In genomic region chr9:134374301-134375010, GRCh38 we compare ENCODE assay signal across 10 cellular contexts. TPM values are rescaled to one million over a fixed set of nuclear protein-coding genes. Genes with fewer than 3 reads are reported as not detected.
A peak's percentile ranks its signal among the peaks of the same experiment; 100 is the strongest.
DNase-seq lines count a peak whose midpoint lies in the region; ATAC-seq and TF ChIP-seq lines count a peak whose summit lies in the region.
"Had no signal": no experiment of that assay in that cellular context is flagged by ENCODE, and none has a peak within 500 bp of the region (broad histone marks: within the 10 kb centered on the region; RNA-seq: fewer than 3 reads in every experiment).

No MANE protein-coding gene starts in this region.

- H3K4me3 ChIP-seq in CD8-positive, alpha-beta T cell (ENCODE audit: low read depth, low read length), result no peak overlapping the region
- peak overlapping the region; percentile 45 for H3K4me3 ChIP-seq in left ventricle myocardium inferior

- H3K9me3 Mint-ChIP-seq in CD8-positive, alpha-beta T cell, result no peaks in the 10 kb centered on the region
- no peaks in the 10 kb centered on the region for H3K9me3 Mint-ChIP-seq in progenitor cell of endocrine pancreas (ENCODE audit: low read depth)

- intact Hi-C loops in CD8-positive, alpha-beta T cell (cut with DNase I, micrococcal nuclease), result no loop called here
- intact Hi-C loops in left ventricle myocardium inferior (cut with micrococcal nuclease), result no loop called here

- H3K4me1 ChIP-seq in CD8-positive, alpha-beta T cell (ENCODE audit: insufficient read depth, low read length), result peaks cover 4% of the 10 kb centered on the region
- H3K4me1 ChIP-seq in left ventricle myocardium inferior, result peaks cover 100% of the 10 kb centered on the region

- H3K4me3 Mint-ChIP-seq in CD8-positive, alpha-beta T cell, result no peak overlapping the region
- no peak overlapping the region for H3K4me3 Mint-ChIP-seq in progenitor cell of endocrine pancreas (ENCODE audit: low read depth)

- no peak for TF ChIP-seq CTCF in CD8-positive, alpha-beta T cell (IDR thresholded peaks at IDR 0.05)
- TF ChIP-seq CTCF in left ventricle myocardium inferior (IDR thresholded peaks at IDR 0.05; ENCODE audit: borderline replicate concordance) (no peak), progenitor cell of endocrine pancreas (IDR thresholded peaks at IDR 0.05; ENCODE audit: unreplicated experiment) (no peak)

- no peaks in the 10 kb centered on the region for H3K9me3 ChIP-seq in CD8-positive, alpha-beta T cell (ENCODE audit: low read length)
- H3K9me3 ChIP-seq in left ventricle myocardium inferior (replicated peaks), result no peaks in the 10 kb centered on the region

- CTCF ChIA-PET in CD8-positive, alpha-beta T cell (lab: Charles Lee), result interaction anchor here (1.4 to 1.5 kb wide), 2 partner anchors 68 to 69 kb away, joined by 3 to 4 read pairs; no protein-coding TSS in a partner anchor
- CTCF ChIA-PET in HEK293T (lab: Yijun Ruan, JAX), result no interaction called here

- no peaks in the 10 kb centered on the region for H3K27me3 ChIP-seq in CD8-positive, alpha-beta T cell (ENCODE audit: insufficient read depth, low read length)
- no peaks in the 10 kb centered on the region for H3K27me3 ChIP-seq in left ventricle myocardium inferior (ENCODE audit: low read depth)

- POLR2A ChIA-PET in CD8-positive, alpha-beta T cell (lab: Charles Lee), result no interaction called here
- POLR2A ChIA-PET in HEK293T (lab: Yijun Ruan, JAX), result no interaction called here

- no peak overlapping the region for H3K27ac ChIP-seq in CD8-positive, alpha-beta T cell (ENCODE audit: low read depth, low read length)
- peak overlapping the region; percentile 96 for H3K27ac ChIP-seq in left ventricle myocardium inferior (replicated peaks)

- no peak for ATAC-seq in CD8-positive, alpha-beta T cell
- ATAC-seq in SK-N-SH treated with all-trans-retinoic acid at 6 μM for 48 hours, result no peak
- ATAC-seq in esophagus mucosa, result no peak

- peak overlapping the region; percentile 60 for H3K27ac Mint-ChIP-seq in CD8-positive, alpha-beta T cell
- peak overlapping the region; percentile 38 for H3K27ac Mint-ChIP-seq in progenitor cell of endocrine pancreas

- DNase-seq in CD8-positive, alpha-beta T cell, result no peak
- DNase-seq in left ventricle myocardium inferior, result peak; percentile 45
- DNase-seq in progenitor cell of endocrine pancreas (ENCODE audit: low spot score, unreplicated experiment), result no peak
- DNase-seq in HEK293T (ENCODE audit: extremely low spot score), result no peak
- no peak for DNase-seq in NCI-H748 (lab: John Stamatoyannopoulos, UW; ENCODE audit: unreplicated experiment)
- DNase-seq in activated CD4-positive, alpha-beta T cell treated with anti-CD3 and anti-CD28 coated beads for 4 hours, result no peak
- DNase-seq: cortex of kidney, mesendoderm had no signal

- no peaks in the 10 kb centered on the region for H3K36me3 Mint-ChIP-seq in CD8-positive, alpha-beta T cell
- no peaks in the 10 kb centered on the region for H3K36me3 Mint-ChIP-seq in progenitor cell of endocrine pancreas (ENCODE audit: insufficient read depth)

- H3K27me3 Mint-ChIP-seq in CD8-positive, alpha-beta T cell (ENCODE audit: low read depth), result no peaks in the 10 kb centered on the region
- H3K27me3 Mint-ChIP-seq in progenitor cell of endocrine pancreas, result no peaks in the 10 kb centered on the region

- H3K36me3 ChIP-seq in CD8-positive, alpha-beta T cell (ENCODE audit: insufficient read depth, low read length), result no peaks in the 10 kb centered on the region
- no peaks in the 10 kb centered on the region for H3K36me3 ChIP-seq in left ventricle myocardium inferior

- peaks cover 8% of the 10 kb centered on the region for H3K4me1 Mint-ChIP-seq in CD8-positive, alpha-beta T cell (ENCODE audit: low read depth)
- H3K4me1 Mint-ChIP-seq in progenitor cell of endocrine pancreas (ENCODE audit: low read depth), result peaks cover 17% of the 10 kb centered on the region

TF ChIP-seq in SK-N-SH treated with all-trans-retinoic acid at 6 μM for 48 hours, 23 proteins besides CTCF, POLR2A, EP300 and RAD21:
- TF ChIP-seq ZNF8 (CRISPR knock-in tag; IDR thresholded peaks at IDR 0.05) (no peak), ZNF70 (CRISPR knock-in tag; IDR thresholded peaks at IDR 0.05) (peak; percentile 48; the same call in 1 of the 2 replicates), TSHZ2 (CRISPR knock-in tag; IDR thresholded peaks at IDR 0.05) (no peak), ARNTL (CRISPR knock-in tag; IDR thresholded peaks at IDR 0.05; ENCODE audit: borderline replicate concordance, low read depth) (no peak)

TF ChIP-seq in HEK293T, 16 proteins besides CTCF, POLR2A, EP300 and RAD21:
- TF ChIP-seq ELF4 (IDR thresholded peaks at IDR 0.05), result no peak

RNA-seq across cellular contexts. Expression of gene RXRA, which starts 48.2 kb away (rescaled TPM):
- 10 to 100 TPM; 11.6 to 13.7 TPM for total RNA-seq in CD8-positive, alpha-beta T cell
- total RNA-seq in left ventricle myocardium inferior (57.1 TPM), progenitor cell of endocrine pancreas (58.4 and 64.8 TPM in 2 replicates), esophagus mucosa (52.4 TPM)
